1 cellular context compared by ENCODE assay signal in genomic region chr5:95927927-95928723, GRCh38.
TF ChIP-seq lines count a peak whose summit lies in the region.

No MANE protein-coding gene starts in this region.

TF ChIP-seq in GM12878, 131 proteins besides CTCF, POLR2A, EP300 and RAD21 (continued from another document):
- TF ChIP-seq, protein P1, sequence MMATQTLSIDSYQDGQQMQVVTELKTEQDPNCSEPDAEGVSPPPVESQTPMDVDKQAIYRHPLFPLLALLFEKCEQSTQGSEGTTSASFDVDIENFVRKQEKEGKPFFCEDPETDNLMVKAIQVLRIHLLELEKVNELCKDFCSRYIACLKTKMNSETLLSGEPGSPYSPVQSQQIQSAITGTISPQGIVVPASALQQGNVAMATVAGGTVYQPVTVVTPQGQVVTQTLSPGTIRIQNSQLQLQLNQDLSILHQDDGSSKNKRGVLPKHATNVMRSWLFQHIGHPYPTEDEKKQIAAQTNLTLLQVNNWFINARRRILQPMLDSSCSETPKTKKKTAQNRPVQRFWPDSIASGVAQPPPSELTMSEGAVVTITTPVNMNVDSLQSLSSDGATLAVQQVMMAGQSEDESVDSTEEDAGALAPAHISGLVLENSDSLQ (IDR thresholded peaks at IDR 0.05), result peak; percentile 81
- TF ChIP-seq CHD2 (IDR thresholded peaks at IDR 0.05; ENCODE audit: borderline replicate concordance, low read depth, low read length), result peak; percentile 39; the same call in 1 of the 2 replicates
- peak; percentile 94 for TF ChIP-seq RUNX3 (IDR thresholded peaks at IDR 0.05; ENCODE audit: low read length)
- no peak for TF ChIP-seq SIX5 (IDR thresholded peaks at IDR 0.05; ENCODE audit: low read depth, low read length, severe bottlenecking)
- TF ChIP-seq NBN (IDR thresholded peaks at IDR 0.05), result peak; percentile 98
- peak; percentile 100 for TF ChIP-seq STAT3 (IDR thresholded peaks at IDR 0.05; ENCODE audit: low read depth, low read length)
- TF ChIP-seq PAX8 (IDR thresholded peaks at IDR 0.05), result no peak
- no peak for TF ChIP-seq E4F1 (IDR thresholded peaks at IDR 0.05; ENCODE audit: borderline replicate concordance, partially characterized antibody)
- TF ChIP-seq RFX5 (IDR thresholded peaks at IDR 0.05; ENCODE audit: low read depth, low read length), result no peak
- no peak for TF ChIP-seq TARDBP (IDR thresholded peaks at IDR 0.05; ENCODE audit: borderline replicate concordance)
- TF ChIP-seq BCL3 (IDR thresholded peaks at IDR 0.05; ENCODE audit: borderline replicate concordance, insufficient read depth, low read depth, low read length, poor library complexity, severe bottlenecking), result peak; percentile 99
- TF ChIP-seq KLF5 (IDR thresholded peaks at IDR 0.05; ENCODE audit: partially characterized antibody), result peak; percentile 87
- TF ChIP-seq SMC3 (IDR thresholded peaks at IDR 0.05; ENCODE audit: borderline replicate concordance, low read length), result no peak
- TF ChIP-seq JUNB (IDR thresholded peaks at IDR 0.05), result peak; percentile 98
- TF ChIP-seq NRF1 (conservative IDR thresholded peaks at IDR 0.05; ENCODE audit: low read depth, low read length), result no peak
- TF ChIP-seq ZNF207 (IDR thresholded peaks at IDR 0.05; ENCODE audit: borderline replicate concordance), result peak; percentile 58; the same call in 1 of the 2 replicates
- TF ChIP-seq POLR2AphosphoS5 (IDR thresholded peaks at IDR 0.05; ENCODE audit: low read length), result no peak
- TF ChIP-seq PAX5 (IDR thresholded peaks at IDR 0.05; ENCODE audit: borderline replicate concordance, low read depth, low read length), result peak; percentile 47; the same call in 1 of the 2 replicates
- no peak for TF ChIP-seq PRDM15 (CRISPR knock-in tag; IDR thresholded peaks at IDR 0.05)
- TF ChIP-seq SP1 (IDR thresholded peaks at IDR 0.05; ENCODE audit: low read depth, low read length), result peak; percentile 62
- TF ChIP-seq ZNF217 (IDR thresholded peaks at IDR 0.05), result peak; percentile 98
- TF ChIP-seq SUZ12 (IDR thresholded peaks at IDR 0.05; ENCODE audit: unreplicated experiment), result no peak
- no peak for TF ChIP-seq BRCA1 (IDR thresholded peaks at IDR 0.05; ENCODE audit: low read depth, low read length)
- peak; percentile 98 for TF ChIP-seq DPF2 (IDR thresholded peaks at IDR 0.05)
- TF ChIP-seq SKIL (IDR thresholded peaks at IDR 0.05; ENCODE audit: low read depth, poor library complexity, severe bottlenecking), result peak; percentile 99
- peak; percentile 84 for TF ChIP-seq MLLT1 (IDR thresholded peaks at IDR 0.05)
- TF ChIP-seq ATF2 (IDR thresholded peaks at IDR 0.05; ENCODE audit: low read length), result peak; percentile 98
- peak; percentile 94 for TF ChIP-seq BCL11A (IDR thresholded peaks at IDR 0.05; ENCODE audit: low read depth, low read length)
- TF ChIP-seq, protein P2, sequence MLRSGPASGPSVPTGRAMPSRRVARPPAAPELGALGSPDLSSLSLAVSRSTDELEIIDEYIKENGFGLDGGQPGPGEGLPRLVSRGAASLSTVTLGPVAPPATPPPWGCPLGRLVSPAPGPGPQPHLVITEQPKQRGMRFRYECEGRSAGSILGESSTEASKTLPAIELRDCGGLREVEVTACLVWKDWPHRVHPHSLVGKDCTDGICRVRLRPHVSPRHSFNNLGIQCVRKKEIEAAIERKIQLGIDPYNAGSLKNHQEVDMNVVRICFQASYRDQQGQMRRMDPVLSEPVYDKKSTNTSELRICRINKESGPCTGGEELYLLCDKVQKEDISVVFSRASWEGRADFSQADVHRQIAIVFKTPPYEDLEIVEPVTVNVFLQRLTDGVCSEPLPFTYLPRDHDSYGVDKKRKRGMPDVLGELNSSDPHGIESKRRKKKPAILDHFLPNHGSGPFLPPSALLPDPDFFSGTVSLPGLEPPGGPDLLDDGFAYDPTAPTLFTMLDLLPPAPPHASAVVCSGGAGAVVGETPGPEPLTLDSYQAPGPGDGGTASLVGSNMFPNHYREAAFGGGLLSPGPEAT (IDR thresholded peaks at IDR 0.05; ENCODE audit: low read depth), result peak; percentile 100
- peak; percentile 97 for TF ChIP-seq MTA2 (IDR thresholded peaks at IDR 0.05; ENCODE audit: low read depth)
- TF ChIP-seq NR2F1 (conservative IDR thresholded peaks at IDR 0.05), result peak; percentile 80
- TF ChIP-seq FOXM1 (IDR thresholded peaks at IDR 0.05; ENCODE audit: low read depth, low read length), result peak; percentile 100
- peak; percentile 77 for TF ChIP-seq PML (IDR thresholded peaks at IDR 0.05; ENCODE audit: low read length)
- TF ChIP-seq, protein P3, sequence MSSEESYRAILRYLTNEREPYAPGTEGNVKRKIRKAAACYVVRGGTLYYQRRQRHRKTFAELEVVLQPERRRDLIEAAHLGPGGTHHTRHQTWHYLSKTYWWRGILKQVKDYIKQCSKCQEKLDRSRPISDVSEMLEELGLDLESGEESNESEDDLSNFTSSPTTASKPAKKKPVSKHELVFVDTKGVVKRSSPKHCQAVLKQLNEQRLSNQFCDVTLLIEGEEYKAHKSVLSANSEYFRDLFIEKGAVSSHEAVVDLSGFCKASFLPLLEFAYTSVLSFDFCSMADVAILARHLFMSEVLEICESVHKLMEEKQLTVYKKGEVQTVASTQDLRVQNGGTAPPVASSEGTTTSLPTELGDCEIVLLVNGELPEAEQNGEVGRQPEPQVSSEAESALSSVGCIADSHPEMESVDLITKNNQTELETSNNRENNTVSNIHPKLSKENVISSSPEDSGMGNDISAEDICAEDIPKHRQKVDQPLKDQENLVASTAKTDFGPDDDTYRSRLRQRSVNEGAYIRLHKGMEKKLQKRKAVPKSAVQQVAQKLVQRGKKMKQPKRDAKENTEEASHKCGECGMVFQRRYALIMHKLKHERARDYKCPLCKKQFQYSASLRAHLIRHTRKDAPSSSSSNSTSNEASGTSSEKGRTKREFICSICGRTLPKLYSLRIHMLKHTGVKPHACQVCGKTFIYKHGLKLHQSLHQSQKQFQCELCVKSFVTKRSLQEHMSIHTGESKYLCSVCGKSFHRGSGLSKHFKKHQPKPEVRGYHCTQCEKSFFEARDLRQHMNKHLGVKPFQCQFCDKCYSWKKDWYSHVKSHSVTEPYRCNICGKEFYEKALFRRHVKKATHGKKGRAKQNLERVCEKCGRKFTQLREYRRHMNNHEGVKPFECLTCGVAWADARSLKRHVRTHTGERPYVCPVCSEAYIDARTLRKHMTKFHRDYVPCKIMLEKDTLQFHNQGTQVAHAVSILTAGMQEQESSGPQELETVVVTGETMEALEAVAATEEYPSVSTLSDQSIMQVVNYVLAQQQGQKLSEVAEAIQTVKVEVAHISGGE (CRISPR knock-in tag; IDR thresholded peaks at IDR 0.05), result no peak
- no peak for TF ChIP-seq STAT1 (conservative IDR thresholded peaks at IDR 0.05)
- TF ChIP-seq SMARCA5 (IDR thresholded peaks at IDR 0.05), result no peak
- TF ChIP-seq CREB1 (IDR thresholded peaks at IDR 0.05; ENCODE audit: low read depth), result peak; percentile 60; the same call in 1 of the 2 replicates
- TF ChIP-seq RAD51 (IDR thresholded peaks at IDR 0.05), result peak; percentile 53
- no peak for TF ChIP-seq RBBP5 (conservative IDR thresholded peaks at IDR 0.05)
